Comparison of ENCODE assay signal across 9 cellular contexts in the genomic region with DNA sequence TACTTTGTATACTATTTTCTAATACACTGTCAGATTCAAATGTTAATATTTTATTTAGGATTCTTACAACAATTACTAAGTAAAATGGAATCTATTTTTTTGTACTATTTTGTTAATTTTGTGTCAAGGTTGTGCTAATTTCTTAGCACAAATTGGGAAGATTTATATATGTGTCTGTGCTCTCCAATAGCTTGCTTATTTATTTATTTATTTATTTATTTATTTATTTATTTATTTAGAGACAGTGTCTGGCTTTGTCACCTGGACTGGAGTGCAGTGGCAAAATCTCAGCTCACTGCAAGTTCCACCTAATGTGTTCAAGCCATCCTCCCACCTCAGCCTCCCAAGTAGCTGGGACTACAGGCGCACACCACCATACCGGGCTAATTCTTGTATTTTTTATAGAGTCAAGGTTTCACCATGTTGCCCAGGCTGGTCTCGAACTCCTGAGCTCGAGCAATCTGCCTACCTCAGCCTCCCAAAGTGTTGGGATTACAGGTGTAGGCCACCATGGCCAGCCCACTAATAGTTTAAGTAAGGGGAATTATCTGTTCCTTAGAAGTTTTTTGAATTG. TPM values are rescaled to one million over a fixed set of nuclear protein-coding genes. Genes with fewer than 3 reads are reported as not detected.
"Had no signal": no experiment of that assay in that cellular context is flagged by ENCODE, and none has a peak within 500 bp of the region (broad histone marks: within the 10 kb centered on the region; RNA-seq: fewer than 3 reads in every experiment).

No MANE protein-coding gene starts in this region.

- H3K9me3 ChIP-seq: HAP-1 had no signal

- H3K27ac ChIP-seq: GM23248, HL-60 had no signal

- DNase-seq: GM23248, GOT3, H7, KBM-7 had no signal

- ATAC-seq: HCT116, HepG2 had no signal

- H3K4me1 ChIP-seq: HAP-1 had no signal

- H3K36me3 ChIP-seq: HAP-1 had no signal

- H3K4me3 ChIP-seq: GM23248, HAP-1 had no signal

- FAIRE-seq: HepG2 had no signal

RNA-seq across cellular contexts. Expression of gene CTXND1, which starts 34.6 kb away (rescaled TPM):
- total RNA-seq: GM23248, H7, HT1080 had no signal
- polyA plus RNA-seq: GM23248 had no signal
